ENCODE assay signal across 24 cellular contexts in the genomic region with DNA sequence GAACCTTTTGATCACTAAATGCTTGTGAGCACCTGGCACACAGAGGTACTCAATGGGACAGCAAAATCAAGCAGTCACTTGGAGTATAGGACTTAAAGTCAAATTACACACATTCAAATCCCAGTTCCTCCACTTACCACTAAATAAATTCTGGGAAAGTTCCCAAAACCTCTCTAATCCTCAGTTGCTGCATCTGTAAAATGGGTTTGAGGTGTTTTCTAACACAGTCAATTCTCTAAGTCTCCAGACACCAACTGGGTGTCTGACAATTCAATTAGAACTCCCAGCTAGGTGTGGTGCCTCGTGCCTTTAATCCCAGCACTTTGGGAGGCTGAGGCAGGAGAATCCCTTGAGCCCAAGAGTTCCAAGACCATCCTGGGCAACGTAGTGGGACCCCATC. TPM values are rescaled to one million over a fixed set of nuclear protein-coding genes. Genes with fewer than 3 reads are reported as not detected.
DNase-seq lines count a peak whose midpoint lies in the region; ATAC-seq, FAIRE-seq and TF ChIP-seq lines count a peak whose summit lies in the region.
"Had no signal": no experiment of that assay in that cellular context is flagged by ENCODE, and none has a peak within 500 bp of the region (broad histone marks: within the 10 kb centered on the region; RNA-seq: fewer than 3 reads in every experiment).

No MANE protein-coding gene starts in this region.

- peaks cover 40 to 77% of the 10 kb centered on the region in 2 experiments for H3K36me3 ChIP-seq in HepG2 (replicated peaks in 1 of 2; ENCODE audit: control insufficient read depth in 1 of 2, insufficient read depth in 2 of 2, low read length in 2 of 2)
- peaks cover 4 to 71% (median 56%) of the 10 kb centered on the region in 5 donors for H3K36me3 ChIP-seq in subcutaneous abdominal adipose tissue (ENCODE audit: control insufficient read depth in 5 of 5, insufficient read depth in 5 of 5, low read length in 5 of 5)

- H3K9me3 Mint-ChIP-seq in activated naive CD8-positive, alpha-beta T cell treated with anti-CD3 and anti-CD28 coated beads, Interleukin-2, amount 50 U/mL, for 24 hours: no peaks in the 10 kb centered on the region
- H3K9me3 Mint-ChIP-seq: CD4-positive, alpha-beta memory T cell; GM23338; H9 had no signal

- no peak overlapping the region for H3K4me3 Mint-ChIP-seq in activated naive CD8-positive, alpha-beta T cell treated with anti-CD3 and anti-CD28 coated beads, Interleukin-2, amount 50 U/mL, for 24 hours
- H3K4me3 Mint-ChIP-seq: CD4-positive, alpha-beta memory T cell; GM23338; H9 had no signal

- no peak overlapping the region for H3K27ac Mint-ChIP-seq in activated naive CD8-positive, alpha-beta T cell treated with anti-CD3 and anti-CD28 coated beads, Interleukin-2, amount 50 U/mL, for 24 hours
- H3K27ac Mint-ChIP-seq: CD4-positive, alpha-beta memory T cell; GM23338 had no signal

- H4K20me1 ChIP-seq in HepG2 (ENCODE audit: insufficient read depth, low read length): peaks cover 10% of the 10 kb centered on the region; the same call in 1 of the 2 replicates

- no peak overlapping the region for H3K4me2 ChIP-seq in HepG2 (ENCODE audit: low read depth, low read length)
- H3K4me2 ChIP-seq: GM23338 had no signal

- peaks cover 39% of the 10 kb centered on the region for H3K36me3 Mint-ChIP-seq in activated naive CD8-positive, alpha-beta T cell treated with anti-CD3 and anti-CD28 coated beads, Interleukin-2, amount 50 U/mL, for 24 hours (ENCODE audit: low read depth)

- H3K79me2 ChIP-seq in HepG2 (ENCODE audit: insufficient read depth, low read length): peaks cover 5% of the 10 kb centered on the region

- H3K4me3 ChIP-seq in dorsolateral prefrontal cortex: peak overlapping the region in 4 of 59 donors; percentile 6 to 31 (median 20)
- no peak overlapping the region for H3K4me3 ChIP-seq in HepG2 (replicated peaks in 1 of 3; ENCODE audit: insufficient read depth in 1 of 3, low read depth in 2 of 3, low read length in 3 of 3)
- H3K4me3 ChIP-seq in subcutaneous abdominal adipose tissue (ENCODE audit: low read depth in 1 of 5, low read length in 5 of 5): no peak overlapping the region
- H3K4me3 ChIP-seq: GM12878, GM23338 had no signal

- TF ChIP-seq EP300 in HepG2 (IDR thresholded peaks at IDR 0.05; ENCODE audit: low read depth in 2 of 2, low read length in 2 of 2) (no peak), HepG2 (CRISPR knock-in tag; IDR thresholded peaks at IDR 0.05; ENCODE audit: borderline replicate concordance) (no peak)

- BruUV-seq in HepG2 (replicated peaks; lab: Mats Ljungman, UMichigan): no TSS peak

- intact Hi-C loops in dorsolateral prefrontal cortex (cut with DNase I) (no loop called here), HepG2 (cut with micrococcal nuclease; ENCODE audit: unreplicated experiment) (no loop called here)

- H3K4me1 Mint-ChIP-seq in activated naive CD8-positive, alpha-beta T cell treated with anti-CD3 and anti-CD28 coated beads, Interleukin-2, amount 50 U/mL, for 24 hours: peaks cover 11% of the 10 kb centered on the region

- no peaks in the 10 kb centered on the region for H3K9me3 ChIP-seq in HepG2 (ENCODE audit: low read length)
- H3K9me3 ChIP-seq in subcutaneous abdominal adipose tissue (ENCODE audit: control insufficient read depth in 5 of 5, low read length in 5 of 5): no peaks in the 10 kb centered on the region

- no peak overlapping the region for H2AFZ ChIP-seq in HepG2 (ENCODE audit: low read length)
- H2AFZ ChIP-seq: GM23338 had no signal

- CTCF ChIA-PET in HepG2 (lab: Yijun Ruan, JAX; ENCODE audit: low intra/inter-chr PET ratio, low total read pairs): no interaction called here

- WGBS in HepG2 (ENCODE audit: low lambda C conversion rate): 100% methylated on average over 1 of the region's 2 CpGs

- H3K4me1 ChIP-seq in HepG2 (ENCODE audit: insufficient read depth, low read length) (peaks cover 37% of the 10 kb centered on the region), subcutaneous abdominal adipose tissue (ENCODE audit: control insufficient read depth in 5 of 5, insufficient read depth in 5 of 5, low read length in 5 of 5) (peaks cover 4 to 34% (median 20%) of the 10 kb centered on the region in 5 donors)

- FAIRE-seq in HepG2 (lab: Jason Lieb, UNC) (no peak), frontal cortex (lab: Jason Lieb, UNC) (no peak)
- FAIRE-seq: GM12878, GM19239 had no signal

- ATAC-seq in HepG2: no peak
- no peak for ATAC-seq in activated naive CD8-positive, alpha-beta T cell treated with anti-CD3 and anti-CD28 coated beads, Interleukin-2, amount 50 U/mL, for 24 hours
- ATAC-seq: GM12878, GM23338, HCT116 had no signal

- POLR2A ChIA-PET in HepG2 (lab: Yijun Ruan, JAX): no interaction called here

- no peaks in the 10 kb centered on the region for H3K27me3 ChIP-seq in dorsolateral prefrontal cortex
- no peaks in the 10 kb centered on the region for H3K27me3 ChIP-seq in HepG2 (ENCODE audit: control insufficient read depth in 1 of 2, insufficient read depth in 2 of 2, low read length in 2 of 2)
- H3K27me3 ChIP-seq in subcutaneous abdominal adipose tissue (ENCODE audit: control insufficient read depth in 5 of 5, insufficient read depth in 4 of 5, low read length in 5 of 5): no peaks in the 10 kb centered on the region

- H3K27ac ChIP-seq in VCaP: peak overlapping the region; percentile 88
- H3K27ac ChIP-seq in dorsolateral prefrontal cortex: peak overlapping the region in 40 of 59 donors; percentile 0 to 93 (median 65)
- H3K27ac ChIP-seq in HepG2 (ENCODE audit: extremely low read length, insufficient read depth, low read length): no peak overlapping the region
- peak overlapping the region; percentile 42 for H3K27ac ChIP-seq in subcutaneous abdominal adipose tissue (ENCODE audit: low read depth, low read length)

- TF ChIP-seq POLR2A in HepG2 (IDR thresholded peaks at IDR 0.05; ENCODE audit: insufficient read depth in 1 of 2, low read depth in 2 of 2, low read length in 2 of 2): no peak

- DNase-seq in dorsolateral prefrontal cortex: no peak
- no peak for DNase-seq in HepG2 (ENCODE audit: low spot score)
- no peak for DNase-seq in EL
- DNase-seq in frontal cortex (ENCODE audit: low spot score in 2 of 2): no peak
- DNase-seq in NCI-H2029 treated with DMSO at 0.1 percent for 48 hours (lab: John Stamatoyannopoulos, UW): no peak
- no peak for DNase-seq in activated naive CD8-positive, alpha-beta T cell treated with anti-CD3 and anti-CD28 coated beads, Interleukin-2, amount 50 U/mL, for 24 hours
- DNase-seq: C1 segment of cervical spinal cord, Calu3, COR-L47, DMS53, DND-41, GDM1, H9 had no signal

- TF ChIP-seq CTCF in VCaP (conservative IDR thresholded peaks at IDR 0.05) (no peak), dorsolateral prefrontal cortex (IDR thresholded peaks at IDR 0.05 in 54 of 56, conservative IDR thresholded peaks at IDR 0.05 in 2 of 56; ENCODE audit: low read depth in 1 of 56, partially characterized antibody in 56 of 56) (no peak), HepG2 (CRISPR knock-in tag; IDR thresholded peaks at IDR 0.05) (no peak)

- H3K9ac ChIP-seq in HepG2 (ENCODE audit: insufficient read depth, low read depth, low read length) (no peak overlapping the region), subcutaneous abdominal adipose tissue (ENCODE audit: low read length in 5 of 5) (no peak overlapping the region)

- H3K27me3 Mint-ChIP-seq in activated naive CD8-positive, alpha-beta T cell treated with anti-CD3 and anti-CD28 coated beads, Interleukin-2, amount 50 U/mL, for 24 hours: no peaks in the 10 kb centered on the region
- H3K27me3 Mint-ChIP-seq: CD4-positive, alpha-beta memory T cell had no signal

- in situ Hi-C loops in HepG2 (cut with HindIII; ENCODE audit: extremely low pct_ligation_motif_present, low pct_unique_long_range_greater_than_20kb): no loop called here

- TF ChIP-seq RAD21 in HepG2 (CRISPR knock-in tag; IDR thresholded peaks at IDR 0.05): no peak

RNA-seq across cellular contexts. Expression of a gene that starts 19.0 kb away (rescaled TPM):
- total RNA-seq in dorsolateral prefrontal cortex (1,000 to 10,000 TPM in 1 of 120 experiments, 100 to 1,000 TPM in 119; 164 to 1,204 (median 436) TPM), HepG2 (2016; rRNA removed; fragmentation: Illumina TruSeq; extraction: Trizol) (9.9 and 32.4 TPM in 2 replicates), frontal cortex (52.2 TPM)
- total RNA-seq in HepG2 (2016; cell fraction: cytosol; rRNA removed; fragmentation: Illumina TruSeq; extraction: Trizol; ENCODE audit: low read depth): 5.2 and 5.9 TPM in 2 replicates
- total RNA-seq in HepG2 (2016; cell fraction: insoluble cytoplasmic fraction; rRNA removed; fragmentation: Illumina TruSeq; extraction: Trizol): 10.8 and 29.3 TPM in 2 replicates
- total RNA-seq in HepG2 (2016; cell fraction: membrane; rRNA removed; fragmentation: Illumina TruSeq; extraction: Trizol): 21.9 and 22.0 TPM in 2 replicates
- 16.5 and 17.7 TPM in 2 replicates for total RNA-seq in HepG2 (2016; cell fraction: nucleus; rRNA removed; fragmentation: Illumina TruSeq; extraction: Trizol)
- polyA plus RNA-seq in HepG2 (2011; rRNA removed): 84.0 and 95.5 TPM in 2 replicates
- polyA plus RNA-seq in HepG2 (2011; cell fraction: cytosol; rRNA removed): 88.8 and 113 TPM in 2 replicates
- 38.4 and 46.2 TPM in 2 replicates for polyA plus RNA-seq in HepG2 (2011; cell fraction: nucleus; rRNA removed)
- 78.4 and 108 TPM in 2 replicates for polyA plus RNA-seq in HepG2 (2012)
- 28.6 and 35.0 TPM in 2 replicates for polyA plus RNA-seq in HepG2 (2016; cell fraction: cytosol; fragmentation: Illumina TruSeq; extraction: Trizol; ENCODE audit: low read depth)
- polyA plus RNA-seq in HepG2 (2016; cell fraction: insoluble cytoplasmic fraction; fragmentation: Illumina TruSeq; extraction: Trizol; ENCODE audit: low read depth): 102 and 112 TPM in 2 replicates
- polyA plus RNA-seq in HepG2 (2016; cell fraction: membrane; fragmentation: Illumina TruSeq; extraction: Trizol; ENCODE audit: low read depth): 43.5 and 45.2 TPM in 2 replicates
- polyA plus RNA-seq in HepG2 (2016; cell fraction: nucleus; fragmentation: Illumina TruSeq; extraction: Trizol; ENCODE audit: insufficient read depth, low read depth): 50.5 and 56.3 TPM in 2 replicates
- 32.0 and 89.7 TPM in 2 replicates for polyA minus RNA-seq in HepG2 (2011; rRNA and poly(A)+ RNA removed; ENCODE audit: low replicate concordance)
- 39.3 and 42.6 TPM in 2 replicates for polyA minus RNA-seq in HepG2 (2011; cell fraction: cytosol; rRNA and poly(A)+ RNA removed)
- 66.9 and 70.4 TPM in 2 replicates for polyA minus RNA-seq in HepG2 (2011; cell fraction: nucleus; rRNA and poly(A)+ RNA removed)

RNA-seq across cellular contexts. Expression of a gene that starts 22.1 kb away (rescaled TPM):
- total RNA-seq in dorsolateral prefrontal cortex (not detected), HepG2 (2016; rRNA removed; fragmentation: Illumina TruSeq; extraction: Trizol) (not detected in 2 replicates), frontal cortex (not detected)
- not detected in 2 replicates for total RNA-seq in HepG2 (2016; cell fraction: cytosol; rRNA removed; fragmentation: Illumina TruSeq; extraction: Trizol; ENCODE audit: low read depth)
- not detected in 2 replicates for total RNA-seq in HepG2 (2016; cell fraction: insoluble cytoplasmic fraction; rRNA removed; fragmentation: Illumina TruSeq; extraction: Trizol)
- total RNA-seq in HepG2 (2016; cell fraction: membrane; rRNA removed; fragmentation: Illumina TruSeq; extraction: Trizol): not detected in 2 replicates
- not detected in 2 replicates for total RNA-seq in HepG2 (2016; cell fraction: nucleus; rRNA removed; fragmentation: Illumina TruSeq; extraction: Trizol)
- polyA plus RNA-seq in HepG2 (2011; rRNA removed): not detected in 2 replicates
- not detected in 2 replicates for polyA plus RNA-seq in HepG2 (2011; cell fraction: cytosol; rRNA removed)
- 0.31 TPM in 1 of 2 replicates, not detected in the other for polyA plus RNA-seq in HepG2 (2011; cell fraction: nucleus; rRNA removed)
- 0.27 TPM in 1 of 2 replicates, not detected in the other for polyA plus RNA-seq in HepG2 (2012)
- polyA plus RNA-seq in HepG2 (2016; cell fraction: cytosol; fragmentation: Illumina TruSeq; extraction: Trizol; ENCODE audit: low read depth): not detected in 2 replicates
- polyA plus RNA-seq in HepG2 (2016; cell fraction: insoluble cytoplasmic fraction; fragmentation: Illumina TruSeq; extraction: Trizol; ENCODE audit: low read depth): not detected in 2 replicates
- polyA plus RNA-seq in HepG2 (2016; cell fraction: membrane; fragmentation: Illumina TruSeq; extraction: Trizol; ENCODE audit: low read depth): not detected in 2 replicates
- polyA plus RNA-seq in HepG2 (2016; cell fraction: nucleus; fragmentation: Illumina TruSeq; extraction: Trizol; ENCODE audit: insufficient read depth, low read depth): not detected in 2 replicates
- not detected in 2 replicates for polyA minus RNA-seq in HepG2 (2011; rRNA and poly(A)+ RNA removed; ENCODE audit: low replicate concordance)
- polyA minus RNA-seq in HepG2 (2011; cell fraction: cytosol; rRNA and poly(A)+ RNA removed): not detected in 2 replicates
- not detected in 2 replicates for polyA minus RNA-seq in HepG2 (2011; cell fraction: nucleus; rRNA and poly(A)+ RNA removed)
- total RNA-seq: A172; A673; Calu3; CD4-positive, alpha-beta memory T cell; GM12878; GM23338; H4; H9 had no signal
- polyA plus RNA-seq: BJ; CD4-positive, alpha-beta memory T cell; GM12878; GM23338 had no signal
